Comparison of ENCODE assay signal across 8 cellular contexts in genomic region chr3:48739955-48740823, GRCh38. TPM values are rescaled to one million over a fixed set of nuclear protein-coding genes. Genes with fewer than 3 reads are reported as not detected.
A peak's percentile ranks its signal among the peaks of the same experiment; 100 is the strongest.
DNase-seq lines count a peak whose midpoint lies in the region; ATAC-seq and TF ChIP-seq lines count a peak whose summit lies in the region.

No MANE protein-coding gene starts in this region.

- H3K27me3 ChIP-seq in ascending aorta (no peaks in the 10 kb centered on the region), psoas muscle (ENCODE audit: insufficient read depth in 3 of 3, low read length in 2 of 3) (no peaks in the 10 kb centered on the region)

- peaks cover 7 to 10% of the 10 kb centered on the region in 2 donors for H3K4me1 ChIP-seq in ascending aorta
- peaks cover 19% of the 10 kb centered on the region for H3K4me1 ChIP-seq in psoas muscle

- peak; percentile 75 for ATAC-seq in GM18502 (IDR thresholded peaks at IDR 0.05; ENCODE audit: poor library complexity, unreplicated experiment)
- peak; percentile 80 for ATAC-seq in left ventricle myocardium superior
- ATAC-seq in psoas muscle, result peak; percentile 87 to 93 (median 90)

- 2 to 5% (median 4%) methylated on average over 15 of the region's 15 CpGs for WGBS in psoas muscle, 3 donors

- H3K27ac ChIP-seq in 22Rv1 (peak overlapping the region; percentile 98), ascending aorta (peak overlapping the region; percentile 73 to 77), psoas muscle (peak overlapping the region; percentile 78)

- H3K9me3 ChIP-seq in ascending aorta (no peaks in the 10 kb centered on the region), psoas muscle (no peaks in the 10 kb centered on the region)

- intact Hi-C loops in ascending aorta (cut with DNase I) (loop anchor here (1.0 to 5.0 kb wide), 3 partner anchors 23 to 55 kb away; partner anchors contain the start of genes IP6K2 and NCKIPSD), left ventricle myocardium superior (cut with micrococcal nuclease) (no loop called here), psoas muscle (cut with DNase I) (loop anchor here in 1 of 2 donors (5.0 kb wide), 1 partner anchor 53 kb away; the partner anchor contains the start of gene NCKIPSD)

- DNase-seq in HK-2 (ENCODE audit: unreplicated experiment) (peak; percentile 52), T-helper 2 cell (peak in 4 of 5 experiments; percentile 6 to 58 (median 29)), ascending aorta (ENCODE audit: low spot score in 2 of 2) (peak; percentile 47 to 92), left ventricle myocardium superior (peak; percentile 95), psoas muscle (peak; percentile 89 to 96), NCI-H2171 treated with DMSO at 0.1 percent for 48 hours (lab: John Stamatoyannopoulos, UW) (no peak)

- H3K4me3 ChIP-seq in ascending aorta (peak overlapping the region in 1 of 2 donors; percentile 27), psoas muscle (peak overlapping the region; percentile 19)

- H3K36me3 ChIP-seq in ascending aorta (no peaks in the 10 kb centered on the region), psoas muscle (ENCODE audit: insufficient read depth in 1 of 2, low read depth in 1 of 2) (no peaks in the 10 kb centered on the region)

- peak; percentile 95 for TF ChIP-seq CTCF in 22Rv1 (IDR thresholded peaks at IDR 0.05)
- peak; percentile 84 to 90 (median 89) for TF ChIP-seq CTCF in ascending aorta (IDR thresholded peaks at IDR 0.05)
- TF ChIP-seq CTCF in psoas muscle (IDR thresholded peaks at IDR 0.05), result peak; percentile 84

RNA-seq across cellular contexts. Expression of gene IP6K2, which starts 23.2 kb away (rescaled TPM):
- 101 TPM for total RNA-seq in ascending aorta
- total RNA-seq in left ventricle myocardium superior, result 30.2 TPM
- 10 to 100 TPM; 14.0 to 27.8 (median 21.3) TPM for total RNA-seq in psoas muscle
- 10 to 100 TPM; 22.5 to 36.8 (median 24.1) TPM for polyA plus RNA-seq in psoas muscle

RNA-seq across cellular contexts. Expression of gene NCKIPSD, which starts 54.5 kb away (rescaled TPM):
- total RNA-seq in ascending aorta (102 TPM), left ventricle myocardium superior (13.6 TPM), psoas muscle (1 to 10 TPM; 5.9 to 8.6 (median 7.5) TPM)
- polyA plus RNA-seq in psoas muscle, result 1 to 10 TPM; 5.9 to 7.0 (median 6.0) TPM
